ENCODE assay signal across 10 cellular contexts in the genomic region with DNA sequence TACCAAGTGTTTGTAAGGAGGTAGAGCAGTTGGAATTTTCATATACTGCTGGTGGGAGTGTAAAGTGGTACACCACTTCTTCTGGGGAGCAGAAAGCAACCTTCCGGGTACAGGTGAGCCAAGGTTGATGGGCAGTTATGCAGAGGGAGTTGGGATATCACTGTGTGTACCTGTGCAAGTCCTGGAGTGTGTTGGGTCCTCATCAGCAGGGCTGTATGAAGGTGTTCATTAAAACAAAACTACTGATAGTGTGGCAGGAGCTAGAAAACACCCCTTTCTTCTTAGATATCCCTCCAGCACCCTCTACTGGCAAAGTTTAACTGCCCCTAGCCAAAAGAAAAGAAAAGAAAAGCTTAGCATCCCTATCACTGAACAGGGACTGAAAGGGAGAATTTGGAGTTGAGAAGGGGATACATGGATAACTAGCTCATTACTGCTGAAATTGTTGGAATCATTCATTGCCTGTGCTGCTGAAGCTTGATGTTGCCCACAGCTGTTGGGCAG. TPM values are rescaled to one million over a fixed set of nuclear protein-coding genes. Genes with fewer than 3 reads are reported as not detected.
DNase-seq lines count a peak whose midpoint lies in the region; ATAC-seq, FAIRE-seq and TF ChIP-seq lines count a peak whose summit lies in the region.
"Had no signal": no experiment of that assay in that cellular context is flagged by ENCODE, and none has a peak within 500 bp of the region (broad histone marks: within the 10 kb centered on the region; RNA-seq: fewer than 3 reads in every experiment).

No MANE protein-coding gene starts in this region.

- FAIRE-seq in H1 (lab: Jason Lieb, UNC) = no peak

- H4K5ac ChIP-seq in H1 (ENCODE audit: insufficient read length, low read depth, low read length) = no peak overlapping the region

- H3K27me3 Mint-ChIP-seq in natural killer cell (ENCODE audit: low read depth in 2 of 2) = no peaks in the 10 kb centered on the region
- no peaks in the 10 kb centered on the region for H3K27me3 Mint-ChIP-seq in natural killer cell treated with Interleukin-12 subunit alpha and Interleukin-12 subunit beta and Interleukin-15 and Interleukin-18, amount 100 ng/mL, for 72 hours

- peak; percentile 37 to 65 (median 50) for ATAC-seq in natural killer cell
- ATAC-seq in natural killer cell treated with Interleukin-12 subunit alpha and Interleukin-12 subunit beta and Interleukin-15 and Interleukin-18, amount 100 ng/mL, for 72 hours = no peak
- no peak for ATAC-seq in GM21515 (IDR thresholded peaks at IDR 0.05; ENCODE audit: unreplicated experiment)

- H2AFZ ChIP-seq in H1 (ENCODE audit: low read length) = no peak overlapping the region

- H2BK15ac ChIP-seq in H1 (ENCODE audit: low read length) = no peak overlapping the region

- H2BK20ac ChIP-seq in H1 (ENCODE audit: low read length) = no peak overlapping the region

- no peak overlapping the region for H3K56ac ChIP-seq in H1 (replicated peaks; ENCODE audit: insufficient read length, low read depth, low read length)

- intact Hi-C loops in natural killer cell (cut with micrococcal nuclease) = loop anchor here (1.0 kb wide), 1 partner anchor 80 kb away; no protein-coding TSS in a partner anchor

- no peak for TF ChIP-seq POLR2A in H1 (IDR thresholded peaks at IDR 0.05; ENCODE audit: control extremely low read depth in 1 of 2, low read depth in 2 of 2, low read length in 2 of 2)

- no peak for TF ChIP-seq EP300 in H1 (IDR thresholded peaks at IDR 0.05; ENCODE audit: borderline replicate concordance in 1 of 2, low read depth in 2 of 2, low read length in 2 of 2)

- 83% methylated on average over 1 of the region's 1 CpG; no CpG with 5 or more reads in 1 of the 2 experiments for WGBS in H1 (ENCODE audit: extremely low coverage in 1 of 2, insufficient coverage in 1 of 2, insufficient read length in 1 of 2, insufficient replicate concordance in 2 of 2, low coverage in 1 of 2, low lambda C conversion rate in 2 of 2, missing lambda C conversion rate in 1 of 2), 2 experiments

- no peaks in the 10 kb centered on the region for H3K27me3 ChIP-seq in H1 (replicated peaks in 1 of 4; ENCODE audit: control insufficient read depth in 3 of 4, extremely low read depth in 1 of 4, insufficient read depth in 3 of 4, low read length in 3 of 4)

- H3K4me3 ChIP-seq in H1 (ENCODE audit: extremely low read depth in 1 of 4, insufficient read depth in 2 of 4, low read depth in 3 of 4, low read length in 4 of 4) = no peak overlapping the region

- H2BK120ac ChIP-seq in H1 (replicated peaks; ENCODE audit: low read depth, low read length) = no peak overlapping the region

- no peak overlapping the region for H2BK5ac ChIP-seq in H1 (ENCODE audit: low read depth, low read length)

- no peaks in the 10 kb centered on the region; a peak in 1 of 8 replicates for H3K36me3 ChIP-seq in H1 (ENCODE audit: control insufficient read depth in 2 of 4, insufficient read depth in 4 of 4, low read length in 3 of 4)

- CTCF ChIA-PET in H1 (lab: Charles Lee; ENCODE audit: partially characterized antibody) = interaction anchor here (0.7 to 3.8 kb wide), 21 partner anchors 10 to 326 kb away, joined by 3 to 28 read pairs (median 5); a partner anchor contains a TSS

- H4K91ac ChIP-seq in H1 (replicated peaks; ENCODE audit: insufficient read length, low read length) = no peak overlapping the region

- peak; percentile 24 for TF ChIP-seq CTCF in natural killer cell (IDR thresholded peaks at IDR 0.05)
- peak in 2 of 3 experiments; percentile 37 to 48; a peak in 3 of 4 replicates for TF ChIP-seq CTCF in H1 (IDR thresholded peaks at IDR 0.05; ENCODE audit: control extremely low read depth in 1 of 3, insufficient read depth in 1 of 3, low read depth in 1 of 3, low read length in 3 of 3)

- H3K14ac ChIP-seq in H1 (ENCODE audit: insufficient read length) = no peak overlapping the region

- H3K23ac ChIP-seq in H1 (ENCODE audit: insufficient read length) = no peak overlapping the region

- no peak overlapping the region for H3K4me2 ChIP-seq in H1 (ENCODE audit: insufficient read depth in 1 of 2, low read depth in 2 of 2, low read length in 2 of 2)

- peaks cover 12 to 98% of the 10 kb centered on the region in 2 experiments for H3K79me2 ChIP-seq in H1 (ENCODE audit: control insufficient read depth in 1 of 2, insufficient read depth in 2 of 2, low read length in 2 of 2)

- H3K79me1 ChIP-seq in H1 (ENCODE audit: low read depth, low read length) = peaks cover 16% of the 10 kb centered on the region

- peak; percentile 41 to 60 for TF ChIP-seq RAD21 in H1 (IDR thresholded peaks at IDR 0.05 in 1 of 2, conservative IDR thresholded peaks at IDR 0.05 in 1 of 2; ENCODE audit: low read depth in 2 of 2, low read length in 2 of 2)

- H3K4me1 Mint-ChIP-seq in natural killer cell = peaks cover 64 to 75% of the 10 kb centered on the region in 2 donors
- H3K4me1 Mint-ChIP-seq in natural killer cell treated with Interleukin-12 subunit alpha and Interleukin-12 subunit beta and Interleukin-15 and Interleukin-18, amount 100 ng/mL, for 72 hours (ENCODE audit: low read depth in 2 of 2) = peaks cover 41 to 42% of the 10 kb centered on the region in 2 donors

- no peak overlapping the region for H3K27ac ChIP-seq in H1 (ENCODE audit: low read depth, low read length)

- POLR2A ChIA-PET in H1 (lab: Charles Lee; ENCODE audit: partially characterized antibody) = interaction anchor here (4.1 kb wide), 1 partner anchor 11 kb away, joined by 15 read pairs; a partner anchor contains a TSS

- no peak overlapping the region for H3K4ac ChIP-seq in H1 (replicated peaks; ENCODE audit: insufficient read length, low read depth, low read length)

- no peaks in the 10 kb centered on the region for H3K4me1 ChIP-seq in H1 (replicated peaks in 1 of 4; ENCODE audit: control insufficient read depth in 3 of 4, insufficient read depth in 4 of 4, low read length in 3 of 4)

- no peaks in the 10 kb centered on the region for H3K9me3 Mint-ChIP-seq in natural killer cell
- no peaks in the 10 kb centered on the region for H3K9me3 Mint-ChIP-seq in natural killer cell treated with Interleukin-12 subunit alpha and Interleukin-12 subunit beta and Interleukin-15 and Interleukin-18, amount 100 ng/mL, for 72 hours

- H4K8ac ChIP-seq in H1 (ENCODE audit: extremely low read depth, insufficient read depth, low read length) = no peak overlapping the region

- no peaks in the 10 kb centered on the region for H3K9me3 ChIP-seq in H1 (ENCODE audit: insufficient read depth in 2 of 2, low read depth in 1 of 2, low read length in 1 of 2)

- H2AK5ac ChIP-seq in H1 (ENCODE audit: low read depth, low read length) = no peak overlapping the region

- DNase-seq in natural killer cell (no peak), NCI-H1694 treated with DMSO at 0.1 percent for 48 hours (lab: John Stamatoyannopoulos, UW) (peak; percentile 40), H1 (ENCODE audit: low read depth in 1 of 2, low spot score in 2 of 2) (no peak), mesenteric fat pad (ENCODE audit: low spot score) (no peak), GF-D8 (lab: John Stamatoyannopoulos, UW) (no peak), NCI-H510A (lab: John Stamatoyannopoulos, UW) (no peak)
- no peak for DNase-seq in natural killer cell treated with Interleukin-12 subunit alpha and Interleukin-12 subunit beta and Interleukin-15 and Interleukin-18, amount 100 ng/mL, for 72 hours (ENCODE audit: low spot score)
- DNase-seq: effector CD8-positive, alpha-beta T cell; mesenchymal stem cell had no signal

- no peak overlapping the region for H3K4me3 Mint-ChIP-seq in natural killer cell
- no peak overlapping the region for H3K4me3 Mint-ChIP-seq in natural killer cell treated with Interleukin-12 subunit alpha and Interleukin-12 subunit beta and Interleukin-15 and Interleukin-18, amount 100 ng/mL, for 72 hours

- H3K27ac Mint-ChIP-seq in natural killer cell = peak overlapping the region; percentile 25 to 65
- no peak overlapping the region for H3K27ac Mint-ChIP-seq in natural killer cell treated with Interleukin-12 subunit alpha and Interleukin-12 subunit beta and Interleukin-15 and Interleukin-18, amount 100 ng/mL, for 72 hours

- H4K20me1 ChIP-seq in H1 (replicated peaks in 1 of 2; ENCODE audit: control insufficient read depth in 1 of 2, insufficient read depth in 2 of 2, low read length in 2 of 2) = peaks cover 8 to 24% of the 10 kb centered on the region in 2 experiments

- no peaks in the 10 kb centered on the region for H3K36me3 Mint-ChIP-seq in natural killer cell
- no peaks in the 10 kb centered on the region for H3K36me3 Mint-ChIP-seq in natural killer cell treated with Interleukin-12 subunit alpha and Interleukin-12 subunit beta and Interleukin-15 and Interleukin-18, amount 100 ng/mL, for 72 hours

- H3K9ac ChIP-seq in H1 (replicated peaks in 1 of 4; ENCODE audit: extremely low read depth in 1 of 4, low read depth in 3 of 4, low read length in 3 of 4) = no peak overlapping the region

- H2BK12ac ChIP-seq in H1 (ENCODE audit: low read depth, low read length) = no peak overlapping the region

- no peak overlapping the region for H3K18ac ChIP-seq in H1 (ENCODE audit: extremely low read depth, low read length)

- H3K23me2 ChIP-seq in H1 (ENCODE audit: low read depth, low read length) = no peaks in the 10 kb centered on the region

RNA-seq across cellular contexts. Expression of a gene that starts 10.7 kb away (rescaled TPM):
- total RNA-seq in natural killer cell = 100 to 1,000 TPM; 160 to 173 (median 164) TPM
- total RNA-seq in natural killer cell treated with Interleukin-12 subunit alpha and Interleukin-12 subunit beta and Interleukin-15 and Interleukin-18, amount 100 ng/mL, for 72 hours = 100 to 1,000 TPM; 114 to 120 TPM
- 109 and 118 TPM in 2 replicates for total RNA-seq in H1 (2021; fragmentation: NEBNext Ultra II Directional; extraction: Animal tissue kit (Norgen Biotek cat#: 25700))
- 74.1 and 93.1 TPM in 2 replicates for polyA plus RNA-seq in H1 (2011; rRNA removed)
- 70.9 TPM for polyA plus RNA-seq in H1 (2011; cell fraction: cytosol; rRNA removed)
- 132 TPM for polyA plus RNA-seq in H1 (2011; cell fraction: nucleus; rRNA removed)
- 76.9 to 93.3 TPM (median 86.9 TPM) in 4 replicates for polyA plus RNA-seq in H1 (2012, experiment 1 of 2)
- polyA plus RNA-seq in H1 (2012, experiment 2 of 2) = 67.5 TPM
- polyA plus RNA-seq in H1 (2013, experiment 1 of 2) = 63.2 TPM
- 57.8 TPM for polyA plus RNA-seq in H1 (2013, experiment 2 of 2)
- polyA minus RNA-seq in H1 (2011; rRNA and poly(A)+ RNA removed) = 404 and 495 TPM in 2 replicates
- polyA minus RNA-seq in H1 (2011; cell fraction: cytosol; rRNA and poly(A)+ RNA removed) = 108 TPM
- 132 TPM for polyA minus RNA-seq in H1 (2011; cell fraction: nucleus; rRNA and poly(A)+ RNA removed)
- total RNA-seq in mesenteric fat pad = 131 TPM

RNA-seq across cellular contexts. Expression of a gene that starts 56.5 kb away (rescaled TPM):
- total RNA-seq in natural killer cell (1 to 10 TPM in 1 of 3 donors, under 1 TPM in 1, not detected in 1; 0.45 to 1.0 TPM), mesenteric fat pad (17.3 TPM)
- total RNA-seq in natural killer cell treated with Interleukin-12 subunit alpha and Interleukin-12 subunit beta and Interleukin-15 and Interleukin-18, amount 100 ng/mL, for 72 hours = under 1 TPM in 1 of 2 donors, not detected in 1; 0.36 TPM
- 27.9 and 30.9 TPM in 2 replicates for total RNA-seq in H1 (2021; fragmentation: NEBNext Ultra II Directional; extraction: Animal tissue kit (Norgen Biotek cat#: 25700))
- 32.1 and 53.7 TPM in 2 replicates for polyA plus RNA-seq in H1 (2011; rRNA removed)
- 35.9 TPM for polyA plus RNA-seq in H1 (2011; cell fraction: cytosol; rRNA removed)
- polyA plus RNA-seq in H1 (2011; cell fraction: nucleus; rRNA removed) = 51.1 TPM
- polyA plus RNA-seq in H1 (2012, experiment 1 of 2) = 25.2 to 30.4 TPM (median 28.0 TPM) in 4 replicates
- 17.6 TPM for polyA plus RNA-seq in H1 (2012, experiment 2 of 2)
- polyA plus RNA-seq in H1 (2013, experiment 1 of 2) = 26.0 TPM
- 24.3 TPM for polyA plus RNA-seq in H1 (2013, experiment 2 of 2)
- 29.8 and 34.2 TPM in 2 replicates for polyA minus RNA-seq in H1 (2011; rRNA and poly(A)+ RNA removed)
- 27.2 TPM for polyA minus RNA-seq in H1 (2011; cell fraction: cytosol; rRNA and poly(A)+ RNA removed)
- polyA minus RNA-seq in H1 (2011; cell fraction: nucleus; rRNA and poly(A)+ RNA removed) = 39.4 TPM

Comparison
In these comparisons a context has a peak if more than half of its experiments do, and no peak if none do; other contexts are left out.
1. ATAC-seq: peak in natural killer cell (3 of 3); none in natural killer cell treated with Interleukin-12 subunit alpha and Interleukin-12 subunit beta and Interleukin-15 and Interleukin-18, amount 100 ng/mL, for 72 hours (0 of 2) and GM21515 (single experiment).
2. H3K27ac Mint-ChIP-seq: peak in natural killer cell (2 of 2); none in natural killer cell treated with Interleukin-12 subunit alpha and Interleukin-12 subunit beta and Interleukin-15 and Interleukin-18, amount 100 ng/mL, for 72 hours (0 of 2).